18 cellular contexts compared by ENCODE assay signal in genomic region chr3:13581485-13582365, GRCh38. TPM values are rescaled to one million over a fixed set of nuclear protein-coding genes. Genes with fewer than 3 reads are reported as not detected.
DNase-seq lines count a peak whose midpoint lies in the region; ATAC-seq and TF ChIP-seq lines count a peak whose summit lies in the region.
"Had no signal": no experiment of that assay in that cellular context is flagged by ENCODE, and none has a peak within 500 bp of the region (broad histone marks: within the 10 kb centered on the region; RNA-seq: fewer than 3 reads in every experiment).

No MANE protein-coding gene starts in this region.

- TF ChIP-seq CTCF in right atrium auricular region (IDR thresholded peaks at IDR 0.05) (no peak), astrocyte of the cerebellum (IDR thresholded peaks at IDR 0.05; ENCODE audit: low read depth, low read length, missing control alignments) (no peak), upper lobe of right lung (IDR thresholded peaks at IDR 0.05) (no peak)
- TF ChIP-seq CTCF in CD8-positive, alpha-beta T cell (IDR thresholded peaks at IDR 0.05) = no peak

- peaks cover 24% of the 10 kb centered on the region for H3K4me1 Mint-ChIP-seq in CD8-positive, alpha-beta T cell (ENCODE audit: low read depth)

- H3K9me3 ChIP-seq in right atrium auricular region = no peaks in the 10 kb centered on the region
- H3K9me3 ChIP-seq in right cardiac atrium (ENCODE audit: control insufficient read depth, low read length) = no peaks in the 10 kb centered on the region
- no peaks in the 10 kb centered on the region for H3K9me3 ChIP-seq in upper lobe of right lung
- no peaks in the 10 kb centered on the region for H3K9me3 ChIP-seq in CD8-positive, alpha-beta T cell (ENCODE audit: low read length)
- H3K9me3 ChIP-seq: tibial artery had no signal

- no peak overlapping the region for H3K27ac ChIP-seq in right atrium auricular region
- H3K27ac ChIP-seq in right cardiac atrium (ENCODE audit: low read length) = no peak overlapping the region
- H3K27ac ChIP-seq in upper lobe of right lung = no peak overlapping the region
- no peak overlapping the region for H3K27ac ChIP-seq in CD8-positive, alpha-beta T cell (ENCODE audit: low read depth, low read length)
- H3K27ac ChIP-seq: cardiac muscle cell, neural progenitor cell, tibial artery had no signal

- H3K27ac Mint-ChIP-seq in CD8-positive, alpha-beta T cell = no peak overlapping the region
- H3K27ac Mint-ChIP-seq: T-helper 1 cell treated with Interleukin-12 subunit alpha and Interleukin-12 subunit beta and Interleukin-4 antibody, amounts not matched to agents 30 μg/mL and 1 μg/mL, for 36 hours had no signal

- peaks cover 0 to 9% of the 10 kb centered on the region in 2 donors for H3K4me1 ChIP-seq in right atrium auricular region
- H3K4me1 ChIP-seq in right cardiac atrium (ENCODE audit: control insufficient read depth, insufficient read depth, low read length) = peaks cover 2% of the 10 kb centered on the region
- H3K4me1 ChIP-seq in upper lobe of right lung = peaks cover 7% of the 10 kb centered on the region
- H3K4me1 ChIP-seq in CD8-positive, alpha-beta T cell (ENCODE audit: insufficient read depth, low read length) = peaks cover 5% of the 10 kb centered on the region
- H3K4me1 ChIP-seq: neural progenitor cell had no signal

- in situ Hi-C loops in astrocyte of the cerebellum (cut with HindIII; ENCODE audit: low sequenced_read_pairs) = no loop called here

- intact Hi-C loops in Right ventricle myocardium inferior (cut with DNase I) (no loop called here), right cardiac atrium (cut with DNase I) (no loop called here), upper lobe of right lung (cut with DNase I) (no loop called here)
- intact Hi-C loops in CD8-positive, alpha-beta T cell (cut with DNase I, micrococcal nuclease) = no loop called here

- H3K9me3 Mint-ChIP-seq in CD8-positive, alpha-beta T cell = no peaks in the 10 kb centered on the region
- H3K9me3 Mint-ChIP-seq: neural progenitor cell; T-helper 1 cell treated with Interleukin-12 subunit alpha and Interleukin-12 subunit beta and Interleukin-4 antibody, amounts not matched to agents 30 μg/mL and 1 μg/mL, for 36 hours had no signal

- H3K27me3 ChIP-seq in right atrium auricular region (no peaks in the 10 kb centered on the region), right cardiac atrium (ENCODE audit: control insufficient read depth, insufficient read depth) (no peaks in the 10 kb centered on the region), upper lobe of right lung (no peaks in the 10 kb centered on the region)
- no peaks in the 10 kb centered on the region for H3K27me3 ChIP-seq in CD8-positive, alpha-beta T cell (ENCODE audit: insufficient read depth, low read length)
- H3K27me3 ChIP-seq: cardiac muscle cell, neural progenitor cell, tibial artery had no signal

- WGBS in right cardiac atrium = 66% methylated on average over 21 of the region's 21 CpGs

- no peaks in the 10 kb centered on the region for H3K36me3 ChIP-seq in right atrium auricular region
- H3K36me3 ChIP-seq in upper lobe of right lung = no peaks in the 10 kb centered on the region
- H3K36me3 ChIP-seq in CD8-positive, alpha-beta T cell (ENCODE audit: insufficient read depth, low read length) = no peaks in the 10 kb centered on the region
- H3K36me3 ChIP-seq: cardiac muscle cell, neural progenitor cell, tibial artery had no signal

- CTCF ChIA-PET in CD8-positive, alpha-beta T cell (lab: Charles Lee) = interaction anchor here (1.5 to 1.9 kb wide), 2 partner anchors 66 to 68 kb away, joined by 3 to 8 read pairs; no protein-coding TSS in a partner anchor

- peak; percentile 38 for ATAC-seq in Right ventricle myocardium inferior
- ATAC-seq in right cardiac atrium = peak; percentile 4 to 20
- no peak for ATAC-seq in upper lobe of right lung
- ATAC-seq in CD8-positive, alpha-beta T cell = no peak

- H3K4me3 Mint-ChIP-seq in CD8-positive, alpha-beta T cell = no peak overlapping the region
- H3K4me3 Mint-ChIP-seq: neural progenitor cell; T-helper 1 cell treated with Interleukin-12 subunit alpha and Interleukin-12 subunit beta and Interleukin-4 antibody, amounts not matched to agents 30 μg/mL and 1 μg/mL, for 36 hours had no signal

- DNase-seq in Right ventricle myocardium inferior (ENCODE audit: missing footprints) = peak; percentile 67
- DNase-seq in right atrium auricular region (ENCODE audit: low spot score) = no peak
- peak; percentile 69 for DNase-seq in astrocyte of the cerebellum (ENCODE audit: low read depth)
- DNase-seq in right cardiac atrium = peak in 2 of 3 donors; percentile 58 to 77
- peak; percentile 61 for DNase-seq in upper lobe of right lung
- DNase-seq in GF-D8 (lab: John Stamatoyannopoulos, UW) = no peak
- no peak for DNase-seq in CD8-positive, alpha-beta T cell
- DNase-seq in NCI-H345 treated with DMSO at 0.1 percent for 48 hours (lab: John Stamatoyannopoulos, UW; ENCODE audit: unreplicated experiment) = no peak
- DNase-seq: ACHN; activated CD4-positive, alpha-beta T cell treated with anti-CD3 and anti-CD28 coated beads, Interleukin-2, amount 50 U/mL, for 4 hours; activated effector memory CD4-positive, alpha-beta T cell treated with anti-CD3 and anti-CD28 coated beads, Interleukin-2, amount 50 U/mL, for 16 hours; NCI-H1105 treated with DMSO at 0.1 percent for 48 hours; NCI-H226; stimulated activated CD4-positive, alpha-beta T cell treated with anti-CD3 and anti-CD28 coated beads, Interleukin-12 subunit alpha, Interleukin-12 subunit beta, amount 100 ng/mL, for 4 hours had no signal

- no peaks in the 10 kb centered on the region for H3K36me3 Mint-ChIP-seq in CD8-positive, alpha-beta T cell
- H3K36me3 Mint-ChIP-seq: neural progenitor cell had no signal

- H3K4me3 ChIP-seq in right atrium auricular region = no peak overlapping the region
- H3K4me3 ChIP-seq in astrocyte of the cerebellum (ENCODE audit: low read depth, low read length) = no peak overlapping the region
- no peak overlapping the region for H3K4me3 ChIP-seq in right cardiac atrium (ENCODE audit: low read length)
- H3K4me3 ChIP-seq in upper lobe of right lung = no peak overlapping the region
- no peak overlapping the region for H3K4me3 ChIP-seq in CD8-positive, alpha-beta T cell (ENCODE audit: low read depth, low read length)
- H3K4me3 ChIP-seq: cardiac muscle cell, neural progenitor cell, tibial artery had no signal

- POLR2A ChIA-PET in CD8-positive, alpha-beta T cell (lab: Charles Lee) = no interaction called here

- no peaks in the 10 kb centered on the region for H3K27me3 Mint-ChIP-seq in CD8-positive, alpha-beta T cell (ENCODE audit: low read depth)

RNA-seq across cellular contexts. Expression of gene FBLN2, which starts 32.8 kb away (rescaled TPM):
- total RNA-seq in Right ventricle myocardium inferior (81.1 TPM), right atrium auricular region (100 to 1,000 TPM; 122 to 185 TPM), right cardiac atrium (100 to 1,000 TPM; 165 to 323 (median 258) TPM), upper lobe of right lung (32.9 TPM)
- 124 TPM for polyA plus RNA-seq in right cardiac atrium
- 10 to 100 TPM; 11.6 to 13.7 TPM for total RNA-seq in CD8-positive, alpha-beta T cell

Comparison
In these comparisons a context has a peak if more than half of its experiments do, and no peak if none do; other contexts are left out.
1. DNase-seq: peak in Right ventricle myocardium inferior (single experiment), astrocyte of the cerebellum (single experiment), right cardiac atrium (2 of 3) and upper lobe of right lung (single experiment); none in right atrium auricular region (single experiment), GF-D8 (single experiment), CD8-positive, alpha-beta T cell (0 of 7) and NCI-H345 treated with DMSO at 0.1 percent for 48 hours (single experiment).
2. ATAC-seq: peak in Right ventricle myocardium inferior (single experiment) and right cardiac atrium (2 of 2); none in upper lobe of right lung (single experiment) and CD8-positive, alpha-beta T cell (single experiment).